In the genomic region with DNA sequence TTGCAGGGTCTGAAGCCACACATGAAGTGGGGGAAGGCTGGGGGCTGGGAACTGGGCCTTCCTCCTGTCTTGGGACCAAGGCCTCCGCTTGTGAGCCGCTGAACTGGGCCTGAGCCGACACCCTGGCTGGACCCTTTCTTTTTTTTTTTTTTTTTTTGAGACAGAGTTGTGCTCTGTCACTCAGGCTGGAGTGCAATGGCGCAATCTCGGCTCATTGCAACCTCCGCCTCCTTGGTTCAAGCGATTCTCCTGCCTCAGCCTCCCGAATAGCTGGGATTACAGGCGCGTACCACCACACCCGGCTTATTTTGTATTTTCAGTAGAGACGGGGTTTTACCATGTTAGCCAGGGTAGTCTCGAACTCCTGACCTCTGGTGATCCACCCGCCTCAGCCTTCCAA, we compare ENCODE assay signal across 7 cellular contexts. TPM values are rescaled to one million over a fixed set of nuclear protein-coding genes. Genes with fewer than 3 reads are reported as not detected.
"Had no signal": no experiment of that assay in that cellular context is flagged by ENCODE, and none has a peak within 500 bp of the region (broad histone marks: within the 10 kb centered on the region; RNA-seq: fewer than 3 reads in every experiment).

No MANE protein-coding gene starts in this region.

RNA-seq across cellular contexts. Expression of gene GPSM1, which starts 8.1 kb away (rescaled TPM):
- total RNA-seq: OCI-LY7 had no signal

RNA-seq across cellular contexts. Expression of gene CCDC187, which starts 15.3 kb away (rescaled TPM):
- total RNA-seq: LHCN-M2, MCF 10A, OCI-LY7, Right ventricle myocardium inferior, RPMI7951, SJCRH30, SK-MEL-5 had no signal

RNA-seq across cellular contexts. Expression of gene CARD9, which starts 54.2 kb away (rescaled TPM):
- total RNA-seq: RPMI7951, SK-MEL-5 had no signal
